ENCODE assay signal across 16 cellular contexts in genomic region chr11:35654711-35655110, GRCh38. TPM values are rescaled to one million over a fixed set of nuclear protein-coding genes. Genes with fewer than 3 reads are reported as not detected.
DNase-seq lines count a peak whose midpoint lies in the region; ATAC-seq and TF ChIP-seq lines count a peak whose summit lies in the region.
"Had no signal": no experiment of that assay in that cellular context is flagged by ENCODE, and none has a peak within 500 bp of the region (broad histone marks: within the 10 kb centered on the region; RNA-seq: fewer than 3 reads in every experiment).

No MANE protein-coding gene starts in this region.

- TF ChIP-seq CTCF in WTC11 (IDR thresholded peaks at IDR 0.05) (no peak), smooth muscle cell (IDR thresholded peaks at IDR 0.05; ENCODE audit: borderline replicate concordance, insufficient read depth, poor library complexity, severe bottlenecking) (no peak), sigmoid colon (IDR thresholded peaks at IDR 0.05) (no peak)

- H3K4me3 ChIP-seq in HUES48 (ENCODE audit: low read depth, low read length) (no peak overlapping the region), smooth muscle cell (no peak overlapping the region), sigmoid colon (no peak overlapping the region), GM23248 (no peak overlapping the region)
- H3K4me3 ChIP-seq: BLaER1, SJSA1 had no signal

- POLR2A ChIA-PET in WTC11 (lab: Charles Lee): no interaction called here

- CTCF ChIA-PET in WTC11 (lab: Charles Lee): no interaction called here

- H3K27ac Mint-ChIP-seq in WTC11: no peak overlapping the region
- H3K27ac Mint-ChIP-seq: CD8-positive, alpha-beta memory T cell had no signal

- H4K20me1 ChIP-seq in smooth muscle cell (ENCODE audit: low read depth) (no peaks in the 10 kb centered on the region), GM23248 (ENCODE audit: insufficient read depth) (no peaks in the 10 kb centered on the region)
- H4K20me1 ChIP-seq: BLaER1 had no signal

- in situ Hi-C loops in GM23248 (cut with MboI): no loop called here

- TF ChIP-seq POLR2A in sigmoid colon (IDR thresholded peaks at IDR 0.05): no peak

- H3K27me3 Mint-ChIP-seq in WTC11 (ENCODE audit: low read depth): peaks cover 98% of the 10 kb centered on the region

- H3K4me3 Mint-ChIP-seq in WTC11: no peak overlapping the region
- H3K4me3 Mint-ChIP-seq: CD8-positive, alpha-beta memory T cell had no signal

- H2AFZ ChIP-seq in smooth muscle cell (ENCODE audit: low read depth) (peak overlapping the region; percentile 83), GM23248 (no peak overlapping the region)

- peaks cover 23% of the 10 kb centered on the region for H3K4me1 Mint-ChIP-seq in WTC11
- H3K4me1 Mint-ChIP-seq: CD8-positive, alpha-beta memory T cell had no signal

- intact Hi-C loops in sigmoid colon (cut with DNase I): no loop called here

- H3K27ac ChIP-seq in HUES48 (ENCODE audit: low read depth, low read length) (peak overlapping the region; percentile 11), smooth muscle cell (ENCODE audit: low read depth) (no peak overlapping the region), sigmoid colon (no peak overlapping the region), GM23248 (no peak overlapping the region)
- H3K27ac ChIP-seq: BLaER1, KMS-11, RWPE1, SJSA1 had no signal

- 27% methylated on average over 6 of the region's 6 CpGs for WGBS in smooth muscle cell (ENCODE audit: low lambda C conversion rate)
- WGBS in sigmoid colon, 2 donors: 70 to 75% methylated on average over 6 of the region's 6 CpGs
- WGBS in GM23248 (ENCODE audit: low coverage in 1 of 2, low lambda C conversion rate in 2 of 2, missing lambda C conversion rate in 2 of 2), 2 experiments: 36 to 41% methylated on average over 6 of the region's 6 CpGs

- H3K9me2 ChIP-seq in GM23248 (ENCODE audit: insufficient read depth): no peaks in the 10 kb centered on the region

- no peaks in the 10 kb centered on the region for H3K79me2 ChIP-seq in smooth muscle cell (ENCODE audit: low read depth)
- no peaks in the 10 kb centered on the region for H3K79me2 ChIP-seq in GM23248 (ENCODE audit: insufficient read depth)

- H3K4me1 ChIP-seq in HUES48 (ENCODE audit: control insufficient read depth, insufficient read depth, low read length): peaks cover 19% of the 10 kb centered on the region
- H3K4me1 ChIP-seq in smooth muscle cell (ENCODE audit: low read depth): peaks cover 19% of the 10 kb centered on the region
- no peaks in the 10 kb centered on the region for H3K4me1 ChIP-seq in sigmoid colon
- no peaks in the 10 kb centered on the region for H3K4me1 ChIP-seq in GM23248 (ENCODE audit: insufficient read depth)

- H3K9ac ChIP-seq in HUES48 (ENCODE audit: low read depth, low read length) (no peak overlapping the region), smooth muscle cell (ENCODE audit: low read depth) (no peak overlapping the region), GM23248 (no peak overlapping the region)
- H3K9ac ChIP-seq: BLaER1, KMS-11 had no signal

- peak; percentile 78 for ATAC-seq in WTC11
- ATAC-seq: HepG2 had no signal

- H3K27me3 ChIP-seq in HUES48 (ENCODE audit: control insufficient read depth, insufficient read depth, low read length) (peaks cover 64% of the 10 kb centered on the region), smooth muscle cell (ENCODE audit: low read depth) (no peaks in the 10 kb centered on the region), sigmoid colon (peaks cover 0 to 7% (median 0%) of the 10 kb centered on the region in 3 donors), GM23248 (replicated peaks; ENCODE audit: insufficient read depth) (no peaks in the 10 kb centered on the region)
- H3K27me3 ChIP-seq: BLaER1, SJSA1 had no signal

- H3K9me3 Mint-ChIP-seq in WTC11: no peaks in the 10 kb centered on the region

- no peaks in the 10 kb centered on the region for H3K36me3 Mint-ChIP-seq in WTC11
- H3K36me3 Mint-ChIP-seq: CD8-positive, alpha-beta memory T cell had no signal

- no peak for DNase-seq in WTC11 (ENCODE audit: low spot score)
- DNase-seq in iPS-NIHi7 (ENCODE audit: extremely low spot score): peak; percentile 41
- DNase-seq in smooth muscle cell (lab: John Stamatoyannopoulos, UW; ENCODE audit: unreplicated experiment): no peak
- no peak for DNase-seq in superior temporal gyrus (ENCODE audit: extremely low spot score)
- DNase-seq in sigmoid colon: no peak
- DNase-seq in GM23248: no peak
- DNase-seq: CD8-positive, alpha-beta memory T cell; NCI-H1092; NCI-H446; NK-92 treated with Interleukin-12 subunit alpha and Interleukin-12 subunit beta, amount 100 ng/mL, for 24 hours had no signal

- no peak for TF ChIP-seq EP300 in sigmoid colon (IDR thresholded peaks at IDR 0.05)

- H3K4me2 ChIP-seq in smooth muscle cell (peak overlapping the region; percentile 72), GM23248 (ENCODE audit: unreplicated experiment) (no peak overlapping the region)
- H3K4me2 ChIP-seq: BLaER1, KMS-11 had no signal

- H3K9me3 ChIP-seq in HUES48 (ENCODE audit: control insufficient read depth, insufficient read depth, low read length) (no peaks in the 10 kb centered on the region), smooth muscle cell (replicated peaks; ENCODE audit: low read depth) (no peaks in the 10 kb centered on the region), sigmoid colon (no peaks in the 10 kb centered on the region), GM23248 (ENCODE audit: low read depth) (no peaks in the 10 kb centered on the region)
- H3K9me3 ChIP-seq: BLaER1, SJSA1 had no signal

- H3K36me3 ChIP-seq in HUES48 (ENCODE audit: control insufficient read depth, insufficient read depth, low read length) (no peaks in the 10 kb centered on the region), smooth muscle cell (ENCODE audit: low read depth) (no peaks in the 10 kb centered on the region), sigmoid colon (no peaks in the 10 kb centered on the region), GM23248 (ENCODE audit: low read depth) (no peaks in the 10 kb centered on the region)
- H3K36me3 ChIP-seq: BLaER1, SJSA1 had no signal

- no peaks in the 10 kb centered on the region for H3F3A ChIP-seq in smooth muscle cell (ENCODE audit: low read depth)
- no peaks in the 10 kb centered on the region for H3F3A ChIP-seq in GM23248 (ENCODE audit: insufficient read depth)

TF ChIP-seq in WTC11, 78 proteins besides CTCF, POLR2A, EP300 and RAD21 (continues in another document):
- TF ChIP-seq ARID4B (CRISPR knock-in tag; IDR thresholded peaks at IDR 0.05; ENCODE audit: borderline replicate concordance) (no peak), HMGXB4 (CRISPR knock-in tag; IDR thresholded peaks at IDR 0.05) (no peak), ZBTB21 (CRISPR knock-in tag; IDR thresholded peaks at IDR 0.05; ENCODE audit: borderline replicate concordance) (no peak)

RNA-seq across cellular contexts. Expression of gene TRIM44, which starts 7.9 kb away (rescaled TPM):
- total RNA-seq in WTC11 (2021) (27.4 to 32.9 TPM (median 29.1 TPM) in 3 replicates), smooth muscle cell (20.9 and 29.7 TPM in 2 replicates), sigmoid colon (10 to 100 TPM; 23.0 to 97.2 (median 37.8) TPM)
- polyA plus RNA-seq in smooth muscle cell (32.9 and 36.7 TPM in 2 replicates), sigmoid colon (10 to 100 TPM in 1 of 3 donors, 1 to 10 TPM in 2; 8.4 to 18.0 (median 8.6) TPM), GM23248 (2016; fragmentation: Nextera tagmentation; extraction: Ambion mirVana) (27.6 and 32.2 TPM in 2 replicates)
- total RNA-seq in GM23248 (2014; rRNA removed; shearing (Covaris generic)): 17.3 and 37.1 TPM in 2 replicates

RNA-seq across cellular contexts. Expression of gene FJX1, which starts 36.5 kb away (rescaled TPM):
- total RNA-seq in WTC11 (2021) (8.3 to 12.0 TPM (median 11.0 TPM) in 3 replicates), smooth muscle cell (28.3 and 32.7 TPM in 2 replicates), sigmoid colon (1 to 10 TPM; 1.9 to 9.4 (median 3.3) TPM)
- polyA plus RNA-seq in smooth muscle cell (41.2 and 44.5 TPM in 2 replicates), sigmoid colon (1 to 10 TPM in 1 of 3 donors, under 1 TPM in 1, not detected in 1; 0.46 to 1.1 TPM), GM23248 (2016; fragmentation: Nextera tagmentation; extraction: Ambion mirVana) (12.4 and 12.5 TPM in 2 replicates)
- total RNA-seq in GM23248 (2014; rRNA removed; shearing (Covaris generic)): 30.9 and 37.0 TPM in 2 replicates
- polyA plus RNA-seq: CD8-positive, alpha-beta memory T cell had no signal
